ENCODE assay signal across 28 cellular contexts in genomic region chr10:83678850-83679249, GRCh38.
DNase-seq lines count a peak whose midpoint lies in the region; ATAC-seq and TF ChIP-seq lines count a peak whose summit lies in the region.
"Had no signal": no experiment of that assay in that cellular context is flagged by ENCODE, and none has a peak within 500 bp of the region (broad histone marks: within the 10 kb centered on the region; RNA-seq: fewer than 3 reads in every experiment).

No MANE protein-coding gene starts in this region.

- H3K27ac Mint-ChIP-seq in HFFc6: no peak overlapping the region
- H3K27ac Mint-ChIP-seq: activated naive CD4-positive, alpha-beta T cell treated with anti-CD3 and anti-CD28 coated beads, Interleukin-2, amount 50 U/mL, for 24 hours; immature natural killer cell; mesothelial cell of epicardium; naive thymus-derived CD8-positive, alpha-beta T cell; T-helper 1 cell treated with Interleukin-12 subunit alpha and Interleukin-12 subunit beta and Interleukin-4 antibody, amounts not matched to agents 30 μg/mL and 1 μg/mL, for 36 hours had no signal

- no peak overlapping the region for H3K4me3 Mint-ChIP-seq in HFFc6
- H3K4me3 Mint-ChIP-seq: activated naive CD4-positive, alpha-beta T cell treated with anti-CD3 and anti-CD28 coated beads, Interleukin-2, amount 50 U/mL, for 24 hours; immature natural killer cell; mesothelial cell of epicardium; naive thymus-derived CD8-positive, alpha-beta T cell; T-helper 1 cell treated with Interleukin-12 subunit alpha and Interleukin-12 subunit beta and Interleukin-4 antibody, amounts not matched to agents 30 μg/mL and 1 μg/mL, for 36 hours had no signal

- H3K27me3 ChIP-seq in GM06990 (replicated peaks; ENCODE audit: control insufficient read depth, insufficient read depth, low read length): no peaks in the 10 kb centered on the region
- no peaks in the 10 kb centered on the region for H3K27me3 ChIP-seq in upper lobe of left lung
- H3K27me3 ChIP-seq: cardiac muscle cell, esophagus squamous epithelium, gastrocnemius medialis, hepatocyte, left lung had no signal

- no peak for TF ChIP-seq POLR2A in upper lobe of left lung (IDR thresholded peaks at IDR 0.05)

- intact Hi-C loops in posterior vena cava (cut with DNase I): no loop called here

- H3K4me3 ChIP-seq in GM06990 (replicated peaks; ENCODE audit: low read depth, low read length) (no peak overlapping the region), upper lobe of left lung (no peak overlapping the region)
- H3K4me3 ChIP-seq: cardiac muscle cell, esophagus squamous epithelium, gastrocnemius medialis, hepatocyte, left lung, SK-N-MC, smooth muscle cell had no signal

- H3K4me1 Mint-ChIP-seq in HFFc6 (ENCODE audit: low read depth): no peaks in the 10 kb centered on the region
- H3K4me1 Mint-ChIP-seq: immature natural killer cell; naive thymus-derived CD8-positive, alpha-beta T cell had no signal

- H3K4me1 ChIP-seq in upper lobe of left lung: no peaks in the 10 kb centered on the region
- H3K4me1 ChIP-seq: esophagus squamous epithelium, gastrocnemius medialis, left lung had no signal

- H3K27ac ChIP-seq in upper lobe of left lung: no peak overlapping the region
- H3K27ac ChIP-seq: cardiac muscle cell, esophagus squamous epithelium, gastrocnemius medialis, hepatocyte, left lung, SK-N-MC had no signal

- no peaks in the 10 kb centered on the region for H3K9me3 ChIP-seq in upper lobe of left lung
- H3K9me3 ChIP-seq: esophagus squamous epithelium, gastrocnemius medialis, left lung had no signal

- H3K36me3 ChIP-seq in GM06990 (ENCODE audit: control insufficient read depth, insufficient read depth, low read length) (no peaks in the 10 kb centered on the region), upper lobe of left lung (no peaks in the 10 kb centered on the region)
- H3K36me3 ChIP-seq: cardiac muscle cell, esophagus squamous epithelium, gastrocnemius medialis, left lung had no signal

- ATAC-seq in GM18868 (IDR thresholded peaks at IDR 0.05; ENCODE audit: unreplicated experiment) (peak; percentile 37), GM21723 (IDR thresholded peaks at IDR 0.05; ENCODE audit: unreplicated experiment) (peak; percentile 26), HG03280 (IDR thresholded peaks at IDR 0.05; ENCODE audit: unreplicated experiment) (peak; percentile 20), upper lobe of left lung (ENCODE audit: low FRiP score in 2 of 2) (no peak), HG03025 (IDR thresholded peaks at IDR 0.05; ENCODE audit: low FRiP score, unreplicated experiment) (no peak)
- ATAC-seq: gastrocnemius medialis; left lung; naive thymus-derived CD8-positive, alpha-beta T cell had no signal

- no peaks in the 10 kb centered on the region for H3K27me3 Mint-ChIP-seq in HFFc6 (ENCODE audit: insufficient read depth)
- H3K27me3 Mint-ChIP-seq: activated naive CD4-positive, alpha-beta T cell treated with anti-CD3 and anti-CD28 coated beads, Interleukin-2, amount 50 U/mL, for 24 hours; CD4-positive, alpha-beta memory T cell; naive thymus-derived CD8-positive, alpha-beta T cell had no signal

- peaks cover 28% of the 10 kb centered on the region for H3K9me3 Mint-ChIP-seq in HFFc6
- H3K9me3 Mint-ChIP-seq: activated naive CD4-positive, alpha-beta T cell treated with anti-CD3 and anti-CD28 coated beads, Interleukin-2, amount 50 U/mL, for 24 hours; mesothelial cell of epicardium; T-helper 1 cell treated with Interleukin-12 subunit alpha and Interleukin-12 subunit beta and Interleukin-4 antibody, amounts not matched to agents 30 μg/mL and 1 μg/mL, for 36 hours had no signal

- TF ChIP-seq CTCF in GM06990 (IDR thresholded peaks at IDR 0.05; ENCODE audit: insufficient read depth, low read length, poor library complexity, severe bottlenecking) (no peak), HFFc6 (IDR thresholded peaks at IDR 0.05) (no peak), upper lobe of left lung (IDR thresholded peaks at IDR 0.05) (no peak)

- 81 to 84% methylated on average over 3 of the region's 3 CpGs for WGBS in upper lobe of left lung, 2 donors

- H3K36me3 Mint-ChIP-seq in HFFc6 (ENCODE audit: low read depth): no peaks in the 10 kb centered on the region
- H3K36me3 Mint-ChIP-seq: activated naive CD4-positive, alpha-beta T cell treated with anti-CD3 and anti-CD28 coated beads, Interleukin-2, amount 50 U/mL, for 24 hours; CD4-positive, alpha-beta memory T cell; immature natural killer cell; mesothelial cell of epicardium; naive thymus-derived CD8-positive, alpha-beta T cell had no signal

- peak; percentile 13 for DNase-seq in GM06990 (ENCODE audit: extremely low read depth, insufficient read length)
- no peak for DNase-seq in posterior vena cava (ENCODE audit: low spot score)
- DNase-seq in HFFc6: no peak
- no peak for DNase-seq in upper lobe of left lung
- DNase-seq: activated CD4-positive, alpha-beta T cell treated with anti-CD3 and anti-CD28 coated beads for 1 hour; activated CD8-positive, alpha-beta memory T cell treated with anti-CD3 and anti-CD28 coated beads for 24 hours; AML-193; CD4-positive, alpha-beta memory T cell; esophagus squamous epithelium; gastrocnemius medialis; immature natural killer cell; left lung; naive thymus-derived CD8-positive, alpha-beta T cell; NCI-H1105 treated with DMSO at 0.1 percent for 48 hours; NCI-H2029 treated with DMSO at 0.1 percent for 48 hours; NCI-H2227 treated with DMSO at 0.1 percent for 48 hours; stimulated activated CD4-positive, alpha-beta T cell treated with anti-CD3 and anti-CD28 coated beads, Interleukin-2, amount 100 ng/mL, for 24 hours had no signal

- TF ChIP-seq EP300 in upper lobe of left lung (IDR thresholded peaks at IDR 0.05): no peak

Comparison
In these comparisons a context has a peak if more than half of its experiments do, and no peak if none do; other contexts are left out.
1. ATAC-seq: peak in GM18868 (single experiment), GM21723 (single experiment) and HG03280 (single experiment); none in upper lobe of left lung (0 of 2) and HG03025 (single experiment).